Comparison of ENCODE assay signal across 9 cellular contexts in genomic region chrX:106481341-106481740, GRCh38.
DNase-seq lines count a peak whose midpoint lies in the region; ATAC-seq and TF ChIP-seq lines count a peak whose summit lies in the region.
"Had no signal": no experiment of that assay in that cellular context is flagged by ENCODE, and none has a peak within 500 bp of the region (broad histone marks: within the 10 kb centered on the region; RNA-seq: fewer than 3 reads in every experiment).

No MANE protein-coding gene starts in this region.

- H3K27me3 Mint-ChIP-seq in CD8-positive, alpha-beta memory T cell: no peaks in the 10 kb centered on the region
- peaks cover 2% of the 10 kb centered on the region for H3K27me3 Mint-ChIP-seq in neural progenitor cell (ENCODE audit: insufficient read depth, low read depth)

- no peaks in the 10 kb centered on the region for H3K9me3 Mint-ChIP-seq in CD8-positive, alpha-beta memory T cell
- H3K9me3 Mint-ChIP-seq in neural progenitor cell: no peaks in the 10 kb centered on the region
- H3K9me3 Mint-ChIP-seq: T-helper 1 cell treated with Interleukin-12 subunit alpha and Interleukin-12 subunit beta and Interleukin-4 antibody, amounts not matched to agents 30 μg/mL and 1 μg/mL, for 36 hours had no signal

- no peak overlapping the region for H3K4me2 ChIP-seq in neural progenitor cell

- no peaks in the 10 kb centered on the region for H3K79me2 ChIP-seq in neural progenitor cell (ENCODE audit: low read depth)

- H4K20me1 ChIP-seq in neural progenitor cell (ENCODE audit: low read depth): no peaks in the 10 kb centered on the region

- peak; percentile 81 for TF ChIP-seq CTCF in fibroblast of mammary gland (conservative IDR thresholded peaks at IDR 0.05; ENCODE audit: control insufficient read depth, insufficient read depth, low read depth, low read length)
- TF ChIP-seq CTCF in neural progenitor cell (IDR thresholded peaks at IDR 0.05): peak; percentile 78

- no peaks in the 10 kb centered on the region for H3K36me3 Mint-ChIP-seq in CD8-positive, alpha-beta memory T cell
- no peaks in the 10 kb centered on the region for H3K36me3 Mint-ChIP-seq in neural progenitor cell

- CTCF ChIA-PET in CD8-positive, alpha-beta memory T cell (lab: Charles Lee): interaction anchor here (1.0 to 2.3 kb wide), 4 partner anchors 15 to 321 kb away, joined by 3 to 11 read pairs (median 6); partner anchors contain the start of genes RADX and TBC1D8B

- H3K27ac Mint-ChIP-seq in CD8-positive, alpha-beta memory T cell: no peak overlapping the region
- no peak overlapping the region for H3K27ac Mint-ChIP-seq in neural progenitor cell
- H3K27ac Mint-ChIP-seq: T-helper 1 cell treated with Interleukin-12 subunit alpha and Interleukin-12 subunit beta and Interleukin-4 antibody, amounts not matched to agents 30 μg/mL and 1 μg/mL, for 36 hours had no signal

- no peak overlapping the region for H3K9ac ChIP-seq in neural progenitor cell

- H3K4me1 ChIP-seq in CD8-positive, alpha-beta memory T cell (ENCODE audit: insufficient read depth, low read length): no peaks in the 10 kb centered on the region
- H3K4me1 ChIP-seq in neural progenitor cell: no peaks in the 10 kb centered on the region

- H3K4me3 ChIP-seq in CD8-positive, alpha-beta memory T cell (ENCODE audit: low read length): no peak overlapping the region
- no peak overlapping the region for H3K4me3 ChIP-seq in fibroblast of mammary gland (ENCODE audit: control insufficient read depth, low read depth, low read length)
- H3K4me3 ChIP-seq in neural progenitor cell: no peak overlapping the region

- H2AFZ ChIP-seq in neural progenitor cell (replicated peaks): no peak overlapping the region

- ATAC-seq in GM18868 (IDR thresholded peaks at IDR 0.05; ENCODE audit: unreplicated experiment): peak; percentile 24
- no peak for ATAC-seq in GM18519 (IDR thresholded peaks at IDR 0.05; ENCODE audit: low FRiP score, unreplicated experiment)
- ATAC-seq in GM19467 (IDR thresholded peaks at IDR 0.05; ENCODE audit: unreplicated experiment): no peak

- no peaks in the 10 kb centered on the region for H3F3A ChIP-seq in neural progenitor cell (ENCODE audit: low read depth)

- peak in 3 of 5 donors; percentile 4 to 25 (median 19) for DNase-seq in CD8-positive, alpha-beta memory T cell
- DNase-seq in NCI-H1436 (lab: John Stamatoyannopoulos, UW) (peak; percentile 71), fibroblast of mammary gland (ENCODE audit: low read depth) (peak; percentile 53), neural progenitor cell (ENCODE audit: low spot score) (peak; percentile 72)
- peak; percentile 8 to 39 for DNase-seq in activated CD4-positive, alpha-beta T cell treated with anti-CD3 and anti-CD28 coated beads, Interleukin-2, amount 50 U/mL, for 48 hours

- no peaks in the 10 kb centered on the region for H3K9me3 ChIP-seq in CD8-positive, alpha-beta memory T cell (ENCODE audit: low read length)
- no peaks in the 10 kb centered on the region for H3K9me3 ChIP-seq in neural progenitor cell (ENCODE audit: low read depth)

- no peak overlapping the region for H3K27ac ChIP-seq in CD8-positive, alpha-beta memory T cell (ENCODE audit: low read depth, low read length)
- H3K27ac ChIP-seq in neural progenitor cell: no peak overlapping the region

- H3K36me3 ChIP-seq in CD8-positive, alpha-beta memory T cell (ENCODE audit: insufficient read depth, low read length): no peaks in the 10 kb centered on the region
- H3K36me3 ChIP-seq in neural progenitor cell: no peaks in the 10 kb centered on the region

- H3K4me1 Mint-ChIP-seq in CD8-positive, alpha-beta memory T cell: peaks cover 25 to 29% (median 28%) of the 10 kb centered on the region in 3 donors
- H3K4me1 Mint-ChIP-seq in neural progenitor cell: no peaks in the 10 kb centered on the region

- H3K4me3 Mint-ChIP-seq in CD8-positive, alpha-beta memory T cell: no peak overlapping the region
- H3K4me3 Mint-ChIP-seq in neural progenitor cell: no peak overlapping the region
- H3K4me3 Mint-ChIP-seq: T-helper 1 cell treated with Interleukin-12 subunit alpha and Interleukin-12 subunit beta and Interleukin-4 antibody, amounts not matched to agents 30 μg/mL and 1 μg/mL, for 36 hours had no signal

- H3K27me3 ChIP-seq in CD8-positive, alpha-beta memory T cell (ENCODE audit: insufficient read depth, low read length, poor library complexity, severe bottlenecking): no peaks in the 10 kb centered on the region
- no peaks in the 10 kb centered on the region for H3K27me3 ChIP-seq in neural progenitor cell

- POLR2A ChIA-PET in CD8-positive, alpha-beta memory T cell (lab: Charles Lee): interaction anchor here (0.7 kb wide), 1 partner anchor 16 kb away, joined by 3 read pairs; no protein-coding TSS in a partner anchor

Comparison
In these comparisons a context has a peak if more than half of its experiments do, and no peak if none do; other contexts are left out.
1. DNase-seq: peak in every context shown above with its lines; median percentile 72 in neural progenitor cell; 71 in NCI-H1436; 53 in fibroblast of mammary gland; 24 in activated CD4-positive, alpha-beta T cell treated with anti-CD3 and anti-CD28 coated beads, Interleukin-2, amount 50 U/mL, for 48 hours; 19 in CD8-positive, alpha-beta memory T cell.